ENCODE assay signal across 15 cellular contexts in genomic region chr11:75320046-75320618, GRCh38. TPM values are rescaled to one million over a fixed set of nuclear protein-coding genes. Genes with fewer than 3 reads are reported as not detected.
A peak's percentile ranks its signal among the peaks of the same experiment; 100 is the strongest.
DNase-seq lines count a peak whose midpoint lies in the region; ATAC-seq and TF ChIP-seq lines count a peak whose summit lies in the region.
"Had no signal": no experiment of that assay in that cellular context is flagged by ENCODE, and none has a peak within 500 bp of the region (broad histone marks: within the 10 kb centered on the region; RNA-seq: fewer than 3 reads in every experiment).

No MANE protein-coding gene starts in this region.

- no peak overlapping the region for H2BK5ac ChIP-seq in mesenchymal stem cell (ENCODE audit: low read depth, low read length, poor library complexity, severe bottlenecking)

- H3K36me3 ChIP-seq in colonic mucosa (no peaks in the 10 kb centered on the region), mesenchymal stem cell (ENCODE audit: control insufficient read depth in 1 of 2, insufficient read depth in 2 of 2, low read depth in 1 of 2, low read length in 2 of 2) (peaks cover 8 to 12% of the 10 kb centered on the region in 2 experiments), stomach (peaks cover 0 to 8% (median 4%) of the 10 kb centered on the region in 4 donors), prostate gland (no peaks in the 10 kb centered on the region)

- 85% methylated on average over 4 of the region's 6 CpGs for WGBS in mesenchymal stem cell
- 43 to 65% (median 46%) methylated on average over 6 of the region's 6 CpGs for WGBS in stomach, 5 donors
- 50% methylated on average over 6 of the region's 6 CpGs for WGBS in prostate gland

- H3K27me3 ChIP-seq in colonic mucosa (no peaks in the 10 kb centered on the region), mesenchymal stem cell (ENCODE audit: control insufficient read depth in 1 of 2, insufficient read depth in 1 of 2, low read length in 2 of 2) (no peaks in the 10 kb centered on the region), stomach (no peaks in the 10 kb centered on the region), prostate gland (replicated peaks; ENCODE audit: insufficient read depth) (no peaks in the 10 kb centered on the region)
- H3K27me3 ChIP-seq: spleen had no signal

- TF ChIP-seq EP300 in stomach (IDR thresholded peaks at IDR 0.05): no peak

- no peak overlapping the region for H3K18ac ChIP-seq in mesenchymal stem cell (ENCODE audit: low read depth in 1 of 2, low read length in 2 of 2)

- H3K9me3 ChIP-seq in colonic mucosa (no peaks in the 10 kb centered on the region), mesenchymal stem cell (ENCODE audit: control insufficient read depth, low read length) (no peaks in the 10 kb centered on the region), stomach (no peaks in the 10 kb centered on the region), prostate gland (no peaks in the 10 kb centered on the region)
- H3K9me3 ChIP-seq: psoas muscle, spleen had no signal

- H3K9ac ChIP-seq in colonic mucosa (ENCODE audit: low read depth in 2 of 2, low read length in 2 of 2) (peak overlapping the region; percentile 41 to 73), mesenchymal stem cell (ENCODE audit: low read length) (no peak overlapping the region)

- intact Hi-C loops in colonic mucosa (cut with DNase I): no loop called here
- intact Hi-C loops in stomach (cut with DNase I; ENCODE audit: low total_unique reads): loop anchor here (10.0 kb wide), 1 partner anchor 65 kb away; no protein-coding TSS in a partner anchor
- intact Hi-C loops in prostate gland (cut with DNase I): no loop called here

- no peak overlapping the region for H3K4ac ChIP-seq in mesenchymal stem cell (ENCODE audit: low read depth in 1 of 2, low read length in 2 of 2)

- H3K14ac ChIP-seq in mesenchymal stem cell (ENCODE audit: low read length in 2 of 2): no peak overlapping the region

- TF ChIP-seq POLR2A in stomach (IDR thresholded peaks at IDR 0.05) (no peak), prostate gland (IDR thresholded peaks at IDR 0.05) (no peak)

- H4K8ac ChIP-seq in mesenchymal stem cell (ENCODE audit: low read length): peak overlapping the region; percentile 19

- DNase-seq in DMS79 treated with DMSO at 0.1 percent for 48 hours (lab: John Stamatoyannopoulos, UW) (peak; percentile 69), colonic mucosa (no peak), mesenchymal stem cell (no peak), stomach (no peak), KBM-7 (no peak), prostate gland (ENCODE audit: low spot score) (no peak)
- DNase-seq: activated CD8-positive, alpha-beta T cell treated with anti-CD3 and anti-CD28 coated beads, Interleukin-2, amount 10 ng/mL, durations not matched to agents 7 days and 5 days; activated naive CD4-positive, alpha-beta T cell treated with anti-CD3 and anti-CD28 coated beads, Interleukin-2, amount 10 ng/mL, durations not matched to agents 7 days and 5 days; activated T-cell treated with anti-CD3 and anti-CD28 coated beads, Interleukin-2, amount 50 U/mL, for 4 hours; NCI-H1092 treated with DMSO at 0.1 percent for 48 hours; NCI-H524; spleen; T-helper 1 cell had no signal

- TF ChIP-seq CTCF in colonic mucosa (IDR thresholded peaks at IDR 0.05) (no peak), stomach (IDR thresholded peaks at IDR 0.05) (no peak), prostate gland (IDR thresholded peaks at IDR 0.05) (no peak)

- no peak overlapping the region for H2BK15ac ChIP-seq in mesenchymal stem cell (ENCODE audit: low read depth, poor library complexity, severe bottlenecking)

- no peak overlapping the region for H3K4me3 ChIP-seq in colonic mucosa
- no peak overlapping the region for H3K4me3 ChIP-seq in mesenchymal stem cell (ENCODE audit: insufficient read depth in 1 of 2, low read depth in 1 of 2, low read length in 2 of 2)
- no peak overlapping the region for H3K4me3 ChIP-seq in stomach
- H3K4me3 ChIP-seq in prostate gland: no peak overlapping the region
- H3K4me3 ChIP-seq: psoas muscle, spleen had no signal

- no peak overlapping the region for H3K23ac ChIP-seq in mesenchymal stem cell (ENCODE audit: low read length in 2 of 2)

- no peak overlapping the region for H2BK120ac ChIP-seq in mesenchymal stem cell (ENCODE audit: low read depth, low read length)

- H3K4me2 ChIP-seq in mesenchymal stem cell (ENCODE audit: low read length, poor library complexity, severe bottlenecking): no peak overlapping the region

- no peak overlapping the region for H2AFZ ChIP-seq in mesenchymal stem cell (ENCODE audit: low read depth, low read length)

- H3K4me1 ChIP-seq in colonic mucosa (peaks cover 29% of the 10 kb centered on the region), mesenchymal stem cell (ENCODE audit: control insufficient read depth, insufficient read depth, low read depth, low read length) (peaks cover 20% of the 10 kb centered on the region), stomach (peaks cover 71 to 100% (median 93%) of the 10 kb centered on the region in 4 donors), prostate gland (replicated peaks) (peaks cover 10% of the 10 kb centered on the region)

- H4K91ac ChIP-seq in mesenchymal stem cell (ENCODE audit: low read length): no peak overlapping the region

- no peak overlapping the region for H2AK5ac ChIP-seq in mesenchymal stem cell (ENCODE audit: low read length, severe bottlenecking)

- H3K27ac ChIP-seq in colonic mucosa (peak overlapping the region; percentile 88), mesenchymal stem cell (ENCODE audit: low read length, poor library complexity, severe bottlenecking) (no peak overlapping the region), stomach (peak overlapping the region; percentile 67 to 97 (median 97)), prostate gland (peak overlapping the region in 1 of 2 donors; percentile 20)
- H3K27ac ChIP-seq: psoas muscle had no signal

- H3K79me1 ChIP-seq in mesenchymal stem cell (replicated peaks; ENCODE audit: low read length, poor library complexity, severe bottlenecking): peaks cover 60% of the 10 kb centered on the region

- no peak overlapping the region for H2BK12ac ChIP-seq in mesenchymal stem cell (ENCODE audit: low read length in 2 of 2)

- in situ Hi-C loops in KBM-7 (cut with MboI; ENCODE audit: low pct_unique_long_range_greater_than_20kb, low sequenced_read_pairs): no loop called here

- no peak for ATAC-seq in GM19324 (IDR thresholded peaks at IDR 0.05; ENCODE audit: low FRiP score, unreplicated experiment)
- ATAC-seq: activated CD8-positive, alpha-beta T cell treated with anti-CD3 and anti-CD28 coated beads, Interleukin-2, amount 10 ng/mL, durations not matched to agents 7 days and 5 days; activated T-cell treated with anti-CD3 and anti-CD28 coated beads, Interleukin-2, amount 50 U/mL, for 4 hours; psoas muscle had no signal

RNA-seq across cellular contexts. Expression of gene ARRB1, which starts 31.3 kb away (rescaled TPM):
- 10 to 100 TPM; 70.3 to 73.4 TPM for total RNA-seq in colonic mucosa
- 65.2 TPM for polyA plus RNA-seq in mesenchymal stem cell (2013, experiment 1 of 2)
- polyA plus RNA-seq in mesenchymal stem cell (2013, experiment 2 of 2): 64.4 TPM
- 100 to 1,000 TPM in 1 of 5 donors, 10 to 100 TPM in 4; 44.3 to 151 (median 76.5) TPM for total RNA-seq in stomach
- polyA plus RNA-seq in stomach: 10 to 100 TPM; 18.0 to 41.2 (median 33.2) TPM
- total RNA-seq in prostate gland: 10 to 100 TPM; 31.9 to 64.7 TPM
